9 cellular contexts compared by ENCODE assay signal in genomic region chr6:157597461-157598312, GRCh38.
DNase-seq lines count a peak whose midpoint lies in the region; TF ChIP-seq lines count a peak whose summit lies in the region.
"Had no signal": no experiment of that assay in that cellular context is flagged by ENCODE, and none has a peak within 500 bp of the region (broad histone marks: within the 10 kb centered on the region; RNA-seq: fewer than 3 reads in every experiment).

No MANE protein-coding gene starts in this region.

- DNase-seq in NCI-H1436 (lab: John Stamatoyannopoulos, UW) (peak; percentile 12), NCI-H1436 treated with DMSO at 0.1 percent for 48 hours (lab: John Stamatoyannopoulos, UW) (no peak), KBM-7 (peak; percentile 65), UCSD-AML1 (lab: John Stamatoyannopoulos, UW; ENCODE audit: unreplicated experiment) (peak; percentile 58), ecto neural progenitor cell (ENCODE audit: low spot score) (peak; percentile 69), medulla oblongata (ENCODE audit: extremely low spot score) (peak; percentile 79), testis (peak; percentile 56)
- DNase-seq in activated T-helper 1 cell treated with anti-CD3 and anti-CD28 coated beads, Interleukin-12 subunit alpha, Interleukin-12 subunit beta, Interleukin-2, Interleukin-4 antibody, amounts not matched to agents 30 ng/mL and 10 ng/mL and 1 ng/mL, durations not matched to agents 14 hours and 24 hours and 36 hours (ENCODE audit: low spot score) = no peak

- TF ChIP-seq CTCF in testis (IDR thresholded peaks at IDR 0.05) = peak; percentile 25 to 34 (median 32)

- no peak overlapping the region for H3K27ac Mint-ChIP-seq in activated T-helper 1 cell treated with anti-CD3 and anti-CD28 coated beads, Interleukin-12 subunit alpha, Interleukin-12 subunit beta, Interleukin-2, Interleukin-4 antibody, amounts not matched to agents 30 ng/mL and 10 ng/mL and 1 ng/mL, durations not matched to agents 14 hours and 24 hours and 36 hours

- H3K36me3 Mint-ChIP-seq in activated T-helper 1 cell treated with anti-CD3 and anti-CD28 coated beads, Interleukin-12 subunit alpha, Interleukin-12 subunit beta, Interleukin-2, Interleukin-4 antibody, amounts not matched to agents 30 ng/mL and 10 ng/mL and 1 ng/mL, durations not matched to agents 14 hours and 24 hours and 36 hours (ENCODE audit: low read depth) = peaks cover 4% of the 10 kb centered on the region

- 38 to 56% methylated on average over 7 to 9 of the region's 9 CpGs for WGBS in testis, 2 donors

- no peaks in the 10 kb centered on the region for H3K9me3 Mint-ChIP-seq in activated T-helper 1 cell treated with anti-CD3 and anti-CD28 coated beads, Interleukin-12 subunit alpha, Interleukin-12 subunit beta, Interleukin-2, Interleukin-4 antibody, amounts not matched to agents 30 ng/mL and 10 ng/mL and 1 ng/mL, durations not matched to agents 14 hours and 24 hours and 36 hours

- intact Hi-C loops in testis (cut with DNase I; ENCODE audit: low total_unique reads) = no loop called here
- intact Hi-C loops in activated T-helper 1 cell treated with anti-CD3 and anti-CD28 coated beads, Interleukin-12 subunit alpha, Interleukin-12 subunit beta, Interleukin-2, Interleukin-4 antibody, amounts not matched to agents 30 ng/mL and 10 ng/mL and 1 ng/mL, durations not matched to agents 14 hours and 24 hours and 36 hours (cut with micrococcal nuclease) = loop anchor here (1.0 to 5.0 kb wide), 5 partner anchors 69 to 283 kb away; partner anchors contain the start of genes TMEM242 and ZDHHC14

- H3K4me3 ChIP-seq in testis = no peak overlapping the region
- H3K4me3 ChIP-seq: BLaER1 treated with 17β-estradiol and CSF1 and Interleukin-3, amounts not matched to agents 10 nM and 100 nM had no signal

- TF ChIP-seq POLR2A in testis (IDR thresholded peaks at IDR 0.05) = no peak

- no peaks in the 10 kb centered on the region for H3K36me3 ChIP-seq in testis (ENCODE audit: low read depth, missing control alignments)

- peak overlapping the region; percentile 29 to 59 for H3K27ac ChIP-seq in testis

- no peaks in the 10 kb centered on the region for H3K27me3 Mint-ChIP-seq in activated T-helper 1 cell treated with anti-CD3 and anti-CD28 coated beads, Interleukin-12 subunit alpha, Interleukin-12 subunit beta, Interleukin-2, Interleukin-4 antibody, amounts not matched to agents 30 ng/mL and 10 ng/mL and 1 ng/mL, durations not matched to agents 14 hours and 24 hours and 36 hours (ENCODE audit: insufficient read depth)

- in situ Hi-C loops in KBM-7 (cut with MboI; ENCODE audit: low pct_unique_long_range_greater_than_20kb, low sequenced_read_pairs) = no loop called here

- H3K4me3 Mint-ChIP-seq in activated T-helper 1 cell treated with anti-CD3 and anti-CD28 coated beads, Interleukin-12 subunit alpha, Interleukin-12 subunit beta, Interleukin-2, Interleukin-4 antibody, amounts not matched to agents 30 ng/mL and 10 ng/mL and 1 ng/mL, durations not matched to agents 14 hours and 24 hours and 36 hours = no peak overlapping the region

- H3K27me3 ChIP-seq in testis = no peaks in the 10 kb centered on the region
- H3K27me3 ChIP-seq: BLaER1 treated with 17β-estradiol and CSF1 and Interleukin-3, amounts not matched to agents 10 nM and 100 nM had no signal

- H3K4me1 Mint-ChIP-seq in activated T-helper 1 cell treated with anti-CD3 and anti-CD28 coated beads, Interleukin-12 subunit alpha, Interleukin-12 subunit beta, Interleukin-2, Interleukin-4 antibody, amounts not matched to agents 30 ng/mL and 10 ng/mL and 1 ng/mL, durations not matched to agents 14 hours and 24 hours and 36 hours (ENCODE audit: low read depth) = peaks cover 12% of the 10 kb centered on the region

- H3K4me1 ChIP-seq in testis = peaks cover 6% of the 10 kb centered on the region

- no peaks in the 10 kb centered on the region for H3K9me3 ChIP-seq in testis

Comparison
In these comparisons a context has a peak if more than half of its experiments do, and no peak if none do; other contexts are left out.
1. DNase-seq: peak in NCI-H1436 (single experiment), KBM-7 (single experiment), UCSD-AML1 (single experiment), ecto neural progenitor cell (single experiment), medulla oblongata (single experiment) and testis (single experiment); none in NCI-H1436 treated with DMSO at 0.1 percent for 48 hours (single experiment) and activated T-helper 1 cell treated with anti-CD3 and anti-CD28 coated beads, Interleukin-12 subunit alpha, Interleukin-12 subunit beta, Interleukin-2, Interleukin-4 antibody, amounts not matched to agents 30 ng/mL and 10 ng/mL and 1 ng/mL, durations not matched to agents 14 hours and 24 hours and 36 hours (single experiment).